In the genomic region with DNA sequence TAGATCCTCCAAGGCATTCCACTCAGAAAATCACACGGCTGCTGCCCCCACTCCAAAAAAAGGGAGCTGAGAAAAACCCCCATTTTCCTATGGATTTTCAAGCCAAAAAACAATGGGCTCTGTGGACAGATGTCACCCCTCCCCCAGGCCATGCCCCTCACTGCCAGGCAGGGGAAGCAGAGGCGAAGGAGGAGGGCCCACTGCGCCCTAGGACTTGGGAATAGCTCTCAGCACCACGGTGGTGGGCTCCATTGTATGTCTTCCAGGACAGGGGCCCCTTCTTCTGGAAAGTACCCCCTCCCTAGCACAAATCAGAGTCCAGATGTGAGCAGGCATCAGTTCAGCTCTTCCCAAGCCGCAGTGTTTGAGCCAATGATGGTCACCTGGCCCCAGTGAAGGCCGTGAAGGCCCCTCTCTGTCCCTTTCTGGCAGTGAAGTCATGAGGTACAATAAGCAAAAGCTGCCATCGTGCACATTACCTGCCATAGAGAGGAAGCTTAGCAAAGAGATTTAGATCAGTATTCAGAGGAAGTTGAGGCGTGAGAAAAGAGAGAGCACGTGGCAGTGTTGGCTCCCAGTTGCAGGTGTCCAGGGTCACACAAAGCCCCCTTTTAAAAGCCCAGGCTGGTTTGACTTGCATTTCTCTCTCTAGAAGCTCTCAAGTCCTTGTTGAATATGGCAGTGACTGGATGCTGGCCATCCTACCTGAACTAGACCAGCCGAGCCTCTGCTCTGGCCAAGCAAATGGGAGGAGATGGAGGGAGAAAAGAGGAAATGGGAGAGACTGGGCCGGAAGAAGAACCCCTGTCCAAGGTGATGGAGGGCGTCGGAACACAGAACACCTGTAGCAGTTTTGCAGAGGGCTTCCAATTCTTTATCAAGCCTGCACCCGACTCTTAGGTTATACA, we compare ENCODE assay signal across 8 cellular contexts.
DNase-seq lines count a peak whose midpoint lies in the region; ATAC-seq and TF ChIP-seq lines count a peak whose summit lies in the region.

No MANE protein-coding gene starts in this region.

- H3K27ac Mint-ChIP-seq in CD8-positive, alpha-beta memory T cell = peak overlapping the region; percentile 80 to 99 (median 92)
- peak overlapping the region; percentile 98 for H3K27ac Mint-ChIP-seq in dendritic cell treated with granulocyte-macrophage colony-stimulating factor and Interleukin-4, amounts not matched to agents 40 ng/mL and 50 ng/mL, for 4 days

- intact Hi-C loops in dendritic cell treated with granulocyte-macrophage colony-stimulating factor and Interleukin-4, amounts not matched to agents 40 ng/mL and 50 ng/mL, for 4 days (cut with micrococcal nuclease) = loop anchor here (1.0 to 5.0 kb wide), 7 partner anchors 33 to 482 kb away; a partner anchor contains a TSS
- intact Hi-C loops in ovary (cut with DNase I) = loop anchor here (5.0 to 10.0 kb wide), 7 partner anchors 65 to 485 kb away; a partner anchor contains a TSS

- peak overlapping the region; percentile 62 for H3K4me2 ChIP-seq in OCI-LY1 (ENCODE audit: low read length)

- DNase-seq in CD8-positive, alpha-beta memory T cell = no peak
- DNase-seq in ovary (no peak), WERI-Rb-1 (no peak), ureter (ENCODE audit: low spot score) (no peak)
- no peak for DNase-seq in stimulated activated CD4-positive, alpha-beta T cell treated with anti-CD3 and anti-CD28 coated beads, Interleukin-4, amount 100 ng/mL, for 24 hours

- H4K20me1 ChIP-seq in OCI-LY1 (ENCODE audit: insufficient read depth, low read length) = no peaks in the 10 kb centered on the region

- H3K4me3 Mint-ChIP-seq in CD8-positive, alpha-beta memory T cell = peak overlapping the region; percentile 37 to 88 (median 75)
- peak overlapping the region; percentile 87 for H3K4me3 Mint-ChIP-seq in dendritic cell treated with granulocyte-macrophage colony-stimulating factor and Interleukin-4, amounts not matched to agents 40 ng/mL and 50 ng/mL, for 4 days

- no peaks in the 10 kb centered on the region for H3K79me2 ChIP-seq in OCI-LY1 (ENCODE audit: insufficient read depth, low read length)

- no peak for TF ChIP-seq CTCF in OCI-LY1 (IDR thresholded peaks at IDR 0.05; ENCODE audit: low read length)
- no peak for TF ChIP-seq CTCF in ovary (IDR thresholded peaks at IDR 0.05)
- TF ChIP-seq CTCF in WERI-Rb-1 (IDR thresholded peaks at IDR 0.05; ENCODE audit: low read depth, low read length) = no peak

- H2AFZ ChIP-seq in OCI-LY1 (ENCODE audit: low read length) = no peak overlapping the region

- no peaks in the 10 kb centered on the region for H3K9me2 ChIP-seq in OCI-LY1 (ENCODE audit: low read depth, low read length)

- no peaks in the 10 kb centered on the region for H3K9me3 Mint-ChIP-seq in CD8-positive, alpha-beta memory T cell
- no peaks in the 10 kb centered on the region for H3K9me3 Mint-ChIP-seq in dendritic cell treated with granulocyte-macrophage colony-stimulating factor and Interleukin-4, amounts not matched to agents 40 ng/mL and 50 ng/mL, for 4 days

- 75 to 85% (median 80%) methylated on average over 14 of the region's 14 CpGs for WGBS in ovary, 3 donors

- H3K27me3 Mint-ChIP-seq in CD8-positive, alpha-beta memory T cell = no peaks in the 10 kb centered on the region
- no peaks in the 10 kb centered on the region for H3K27me3 Mint-ChIP-seq in dendritic cell treated with granulocyte-macrophage colony-stimulating factor and Interleukin-4, amounts not matched to agents 40 ng/mL and 50 ng/mL, for 4 days

- H3K36me3 ChIP-seq in CD8-positive, alpha-beta memory T cell (ENCODE audit: insufficient read depth, low read length) = no peaks in the 10 kb centered on the region
- no peaks in the 10 kb centered on the region for H3K36me3 ChIP-seq in OCI-LY1 (ENCODE audit: insufficient read depth, low read length)
- H3K36me3 ChIP-seq in ovary = no peaks in the 10 kb centered on the region
- no peaks in the 10 kb centered on the region for H3K36me3 ChIP-seq in WERI-Rb-1

- peaks cover 40 to 72% (median 61%) of the 10 kb centered on the region in 3 donors for H3K4me1 Mint-ChIP-seq in CD8-positive, alpha-beta memory T cell
- H3K4me1 Mint-ChIP-seq in dendritic cell treated with granulocyte-macrophage colony-stimulating factor and Interleukin-4, amounts not matched to agents 40 ng/mL and 50 ng/mL, for 4 days (ENCODE audit: low read depth) = peaks cover 92% of the 10 kb centered on the region

- CTCF ChIA-PET in CD8-positive, alpha-beta memory T cell (lab: Charles Lee) = interaction anchor here (1.0 to 3.1 kb wide), 8 partner anchors 10 to 382 kb away, joined by 3 to 12 read pairs (median 4); no protein-coding TSS in a partner anchor

- H3K9me3 ChIP-seq in CD8-positive, alpha-beta memory T cell (ENCODE audit: low read length) = no peaks in the 10 kb centered on the region
- H3K9me3 ChIP-seq in OCI-LY1 (ENCODE audit: low read length) (no peaks in the 10 kb centered on the region), ovary (no peaks in the 10 kb centered on the region), WERI-Rb-1 (ENCODE audit: severe bottlenecking) (no peaks in the 10 kb centered on the region)

- ATAC-seq in GM21526 (IDR thresholded peaks at IDR 0.05; ENCODE audit: low FRiP score, unreplicated experiment) = no peak

- TF ChIP-seq EP300 in ovary (IDR thresholded peaks at IDR 0.05) = no peak

- H3K9ac ChIP-seq in OCI-LY1 (ENCODE audit: low read length) = peak overlapping the region; percentile 62

- peaks cover 5% of the 10 kb centered on the region; the same call in 1 of the 2 replicates for H3F3A ChIP-seq in OCI-LY1 (ENCODE audit: insufficient read depth, low read length)

- H3K27ac ChIP-seq in CD8-positive, alpha-beta memory T cell (ENCODE audit: low read depth, low read length) = peak overlapping the region; percentile 40
- H3K27ac ChIP-seq in OCI-LY1 (ENCODE audit: low read depth, low read length, poor library complexity, severe bottlenecking) (peak overlapping the region; percentile 94), ovary (peak overlapping the region; percentile 70 to 83), WERI-Rb-1 (no peak overlapping the region)

- no peaks in the 10 kb centered on the region for H3K27me3 ChIP-seq in CD8-positive, alpha-beta memory T cell (ENCODE audit: insufficient read depth, low read length, poor library complexity, severe bottlenecking)
- H3K27me3 ChIP-seq in OCI-LY1 (ENCODE audit: insufficient read depth, low read length) (no peaks in the 10 kb centered on the region), ovary (no peaks in the 10 kb centered on the region), WERI-Rb-1 (ENCODE audit: insufficient read depth, low read depth, severe bottlenecking) (no peaks in the 10 kb centered on the region)

- peak overlapping the region; percentile 36 for H3K4me3 ChIP-seq in CD8-positive, alpha-beta memory T cell (ENCODE audit: low read length)
- H3K4me3 ChIP-seq in OCI-LY1 (ENCODE audit: low read depth, low read length, poor library complexity, severe bottlenecking) (peak overlapping the region; percentile 40), ovary (no peak overlapping the region), WERI-Rb-1 (ENCODE audit: low read depth, low read length) (no peak overlapping the region)

- no peak for TF ChIP-seq POLR2A in ovary (IDR thresholded peaks at IDR 0.05)

- H3K36me3 Mint-ChIP-seq in CD8-positive, alpha-beta memory T cell = no peaks in the 10 kb centered on the region
- peaks cover 31% of the 10 kb centered on the region for H3K36me3 Mint-ChIP-seq in dendritic cell treated with granulocyte-macrophage colony-stimulating factor and Interleukin-4, amounts not matched to agents 40 ng/mL and 50 ng/mL, for 4 days (ENCODE audit: low read depth)

- POLR2A ChIA-PET in CD8-positive, alpha-beta memory T cell (lab: Charles Lee) = interaction anchor here (1.0 to 3.2 kb wide), 5 partner anchors 17 to 379 kb away, joined by 3 to 14 read pairs (median 5); a partner anchor contains a TSS

- peaks cover 38% of the 10 kb centered on the region for H3K4me1 ChIP-seq in CD8-positive, alpha-beta memory T cell (ENCODE audit: insufficient read depth, low read length)
- H3K4me1 ChIP-seq in OCI-LY1 (ENCODE audit: insufficient read depth, low read length, severe bottlenecking) (peaks cover 66% of the 10 kb centered on the region), ovary (ENCODE audit: insufficient read depth) (peaks cover 34% of the 10 kb centered on the region)

Comparison
In these comparisons a context has a peak if more than half of its experiments do, and no peak if none do; other contexts are left out.
1. H3K4me3 ChIP-seq: peak in CD8-positive, alpha-beta memory T cell (single experiment) and OCI-LY1 (single experiment); none in ovary (single experiment) and WERI-Rb-1 (single experiment).